29 cellular contexts compared by ENCODE assay signal in the genomic region with DNA sequence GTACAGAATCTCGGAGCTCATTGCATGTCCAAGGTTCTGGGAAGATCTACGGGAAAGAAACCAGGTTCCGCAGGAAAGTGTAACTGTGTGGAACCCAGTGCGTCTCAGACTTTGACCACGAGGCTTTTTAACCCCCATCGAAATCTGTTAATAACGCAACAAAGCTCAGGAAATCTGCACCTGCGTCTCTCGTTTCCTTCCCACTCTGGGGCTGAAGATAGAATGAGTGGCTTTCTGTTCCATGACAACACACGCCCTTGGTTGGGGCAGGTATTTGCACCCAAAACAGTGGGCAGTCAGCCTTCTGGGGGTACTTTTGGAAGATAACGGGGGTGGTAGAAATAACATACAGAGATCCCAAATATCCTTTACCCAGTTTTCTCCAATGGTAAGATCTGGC. TPM values are rescaled to one million over a fixed set of nuclear protein-coding genes. Genes with fewer than 3 reads are reported as not detected.
"Had no signal": no experiment of that assay in that cellular context is flagged by ENCODE, and none has a peak within 500 bp of the region (broad histone marks: within the 10 kb centered on the region; RNA-seq: fewer than 3 reads in every experiment).

No MANE protein-coding gene starts in this region.

- DNase-seq: activated B cell treated with CpG ODN at 0.5 μM for 24 hours; activated CD4-positive, alpha-beta T cell treated with anti-CD3 and anti-CD28 coated beads for 1 hour; activated CD4-positive, alpha-beta T cell treated with anti-CD3 and anti-CD28 coated beads, Interleukin-2, amount 10 ng/mL, durations not matched to agents 24 days and 14 days; activated CD4-positive, alpha-beta T cell treated with anti-CD3 and anti-CD28 coated beads, Interleukin-2, amount 50 U/mL, for 48 hours; activated CD8-positive, alpha-beta memory T cell treated with anti-CD3 and anti-CD28 coated beads for 24 hours; activated effector memory CD4-positive, alpha-beta T cell treated with anti-CD3 and anti-CD28 coated beads, Interleukin-2, amount 50 U/mL, for 16 hours; activated naive CD4-positive, alpha-beta T cell treated with Interleukin-2 at 50 U/mL for 16 hours; activated naive CD8-positive, alpha-beta T cell treated with anti-CD3 and anti-CD28 coated beads, Interleukin-2, amount 50 U/mL, for 24 hours; activated T-cell treated with anti-CD3 and anti-CD28 coated beads, Interleukin-2, amount 50 U/mL, for 4 hours; amniotic stem cell; body of pancreas; central memory CD4-positive, alpha-beta T cell; Karpas-422; NCI-H146; NCI-H1930; NCI-H2171; NCI-H2227 treated with DMSO at 0.1 percent for 48 hours; NCI-H446 treated with DMSO at 0.1 percent for 48 hours; NCI-H774; PC-9; SIG-M5; T-cell; T-helper 2 cell; T1000 had no signal

- H3K36me3 ChIP-seq: ascending aorta had no signal

- H3K4me1 ChIP-seq: ascending aorta, body of pancreas had no signal

- H3K27me3 ChIP-seq: ascending aorta, body of pancreas had no signal

- ATAC-seq: activated naive CD4-positive, alpha-beta T cell treated with anti-CD3 and anti-CD28 coated beads, Interleukin-2, amount 50 U/mL, for 72 hours; activated naive CD8-positive, alpha-beta T cell treated with anti-CD3 and anti-CD28 coated beads, Interleukin-2, amount 50 U/mL, for 24 hours; activated T-cell treated with anti-CD3 and anti-CD28 coated beads, Interleukin-2, amount 50 U/mL, for 4 hours; body of pancreas; K562; T-cell had no signal

- H3K27ac ChIP-seq: ascending aorta, body of pancreas, PC-9 had no signal

- H3K4me3 ChIP-seq: ascending aorta, body of pancreas, K562, PC-9 had no signal

- H3K9me3 ChIP-seq: ascending aorta, body of pancreas had no signal

- H2AFZ ChIP-seq: PC-9 had no signal

- H3K4me2 ChIP-seq: PC-9 had no signal

RNA-seq across cellular contexts. Expression of gene ISX, which starts 38.5 kb away (rescaled TPM):
- total RNA-seq: activated B cell treated with CpG ODN at 0.5 μM for 24 hours; activated CD4-positive, alpha-beta T cell treated with anti-CD3 and anti-CD28 coated beads, Interleukin-2, amount 10 ng/mL, durations not matched to agents 24 days and 14 days; activated naive CD4-positive, alpha-beta T cell treated with anti-CD3 and anti-CD28 coated beads, Interleukin-2, amount 50 U/mL, for 72 hours; activated T-cell treated with anti-CD3 and anti-CD28 coated beads, Interleukin-2, amount 50 U/mL, for 4 hours; ascending aorta; bronchial epithelial cell; PC-9; RPMI7951; T-cell had no signal
